In the genomic region with DNA sequence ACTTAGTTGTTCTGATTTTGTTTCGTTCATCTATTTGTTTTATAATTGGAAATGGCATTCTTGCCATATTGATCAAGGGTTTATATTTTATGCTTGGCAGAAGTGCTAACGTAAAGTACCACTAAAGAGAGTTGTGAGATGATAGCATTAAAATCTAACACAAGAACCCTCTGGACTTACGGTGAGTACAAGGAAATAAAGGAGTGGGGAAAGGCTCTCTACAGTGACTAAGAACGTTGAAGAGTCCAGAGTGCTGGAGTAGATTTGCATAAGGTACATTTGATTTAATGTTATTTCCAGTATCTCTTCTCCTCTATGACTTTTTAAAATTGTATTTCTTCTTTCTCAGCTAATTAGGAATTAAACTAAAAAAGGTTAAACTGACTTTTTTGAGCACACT, we compare ENCODE assay signal across 31 cellular contexts.
DNase-seq lines count a peak whose midpoint lies in the region; ATAC-seq and TF ChIP-seq lines count a peak whose summit lies in the region.
"Had no signal": no experiment of that assay in that cellular context is flagged by ENCODE, and none has a peak within 500 bp of the region (broad histone marks: within the 10 kb centered on the region; RNA-seq: fewer than 3 reads in every experiment).

No MANE protein-coding gene starts in this region.

- no peak for TF ChIP-seq CTCF in left lung (IDR thresholded peaks at IDR 0.05)
- no peak for TF ChIP-seq CTCF in upper lobe of right lung (IDR thresholded peaks at IDR 0.05)

- H3K36me3 ChIP-seq in left lung (no peaks in the 10 kb centered on the region), upper lobe of right lung (no peaks in the 10 kb centered on the region)
- H3K36me3 ChIP-seq: BE2C; BLaER1; BLaER1 treated with 17β-estradiol and CSF1 and Interleukin-3, amounts not matched to agents 10 nM and 100 nM had no signal

- intact Hi-C loops in left lung (cut with DNase I), result no loop called here
- intact Hi-C loops in upper lobe of right lung (cut with DNase I), result no loop called here

- H3K27me3 ChIP-seq in left lung (no peaks in the 10 kb centered on the region), upper lobe of right lung (no peaks in the 10 kb centered on the region)
- H3K27me3 ChIP-seq: BE2C had no signal

- ATAC-seq in left lung (peak; percentile 81), upper lobe of right lung (peak; percentile 56), HG02840 (IDR thresholded peaks at IDR 0.05; ENCODE audit: low FRiP score, unreplicated experiment) (no peak)
- ATAC-seq: A549; CD8-positive, alpha-beta T cell had no signal

- no peak for DNase-seq in left lung
- DNase-seq in medulla oblongata (ENCODE audit: extremely low spot score), result peak; percentile 2
- DNase-seq in upper lobe of right lung, result no peak
- no peak for DNase-seq in NCI-H82 treated with DMSO at 0.1 percent for 48 hours (lab: John Stamatoyannopoulos, UW; ENCODE audit: unreplicated experiment)
- DNase-seq in activated T-cell treated with anti-CD3 and anti-CD28 coated beads for 4 hours, result no peak
- DNase-seq: 8988T; ACHN; AML-193; BE2C; C1 segment of cervical spinal cord; Caco-2; Calu3; CD4-positive, alpha-beta memory T cell; CD4-positive, alpha-beta T cell; CD4-positive, CD25-positive, alpha-beta regulatory T cell; CD8-positive, alpha-beta memory T cell; CD8-positive, alpha-beta T cell; COR-L47; DMS 273 treated with DMSO at 0.1 percent for 48 hours; DMS153; DMS53; DMS79; DMS79 treated with DMSO at 0.1 percent for 48 hours; DND-41; EL had no signal

- H3K27ac ChIP-seq in left lung (no peak overlapping the region), upper lobe of right lung (no peak overlapping the region)
- H3K27ac ChIP-seq: 22Rv1; A549; BLaER1; BLaER1 treated with 17β-estradiol and CSF1 and Interleukin-3, amounts not matched to agents 10 nM and 100 nM; C4-2B had no signal

- H3K9me3 ChIP-seq in left lung (no peaks in the 10 kb centered on the region), upper lobe of right lung (no peaks in the 10 kb centered on the region)
- H3K9me3 ChIP-seq: A549, BE2C, BLaER1, Caco-2 had no signal

- H3K4me1 ChIP-seq in left lung (no peaks in the 10 kb centered on the region), upper lobe of right lung (no peaks in the 10 kb centered on the region)
- H3K4me1 ChIP-seq: A549; BE2C; BLaER1; BLaER1 treated with 17β-estradiol and CSF1 and Interleukin-3, amounts not matched to agents 10 nM and 100 nM; Caco-2 had no signal

- H3K4me3 ChIP-seq in left lung (no peak overlapping the region), upper lobe of right lung (no peak overlapping the region)
- H3K4me3 ChIP-seq: A549; BLaER1; BLaER1 treated with 17β-estradiol and CSF1 and Interleukin-3, amounts not matched to agents 10 nM and 100 nM had no signal
